11 cellular contexts compared by ENCODE assay signal in the genomic region with DNA sequence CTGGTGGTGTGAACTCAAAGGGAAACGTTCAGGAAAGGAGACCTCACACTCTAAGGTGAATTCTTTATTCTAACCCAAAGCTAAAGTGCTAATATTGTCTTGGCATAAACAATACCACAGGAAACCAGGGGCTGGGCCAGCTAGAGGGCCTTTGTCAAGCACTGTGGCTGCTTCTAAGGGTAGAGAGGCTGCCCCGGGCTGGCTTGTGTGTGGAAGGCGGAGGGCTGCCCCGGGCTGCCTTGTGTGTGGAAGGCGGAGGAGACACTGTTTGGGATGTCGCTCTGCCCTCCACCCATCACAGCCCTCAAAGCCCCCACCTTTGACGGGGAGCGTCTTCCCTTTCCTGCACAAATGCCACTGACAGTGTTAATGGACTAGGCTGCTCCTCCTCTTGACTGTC.
DNase-seq lines count a peak whose midpoint lies in the region; ATAC-seq and TF ChIP-seq lines count a peak whose summit lies in the region.
"Had no signal": no experiment of that assay in that cellular context is flagged by ENCODE, and none has a peak within 500 bp of the region (broad histone marks: within the 10 kb centered on the region; RNA-seq: fewer than 3 reads in every experiment).

No MANE protein-coding gene starts in this region.

- no peak overlapping the region for H2BK12ac ChIP-seq in H9 (ENCODE audit: insufficient read length, low read depth, low read length)

- H2BK15ac ChIP-seq in H9 (ENCODE audit: low read depth, low read length): no peak overlapping the region

- no peaks in the 10 kb centered on the region for H3K9me3 ChIP-seq in H9 (ENCODE audit: control insufficient read depth, low read depth, low read length)
- H3K9me3 ChIP-seq in esophagus (ENCODE audit: control insufficient read depth in 2 of 2, insufficient read depth in 1 of 2, low read depth in 1 of 2, low read length in 1 of 2): no peaks in the 10 kb centered on the region
- no peaks in the 10 kb centered on the region for H3K9me3 ChIP-seq in skeletal muscle tissue (ENCODE audit: control insufficient read depth in 3 of 3, low read length in 3 of 3)
- H3K9me3 ChIP-seq: HAP-1 had no signal

- no peak overlapping the region for H3K4me3 Mint-ChIP-seq in H9
- H3K4me3 Mint-ChIP-seq in activated CD4-positive, alpha-beta memory T cell treated with anti-CD3 and anti-CD28 coated beads, Interleukin-2, amount 10 ng/mL, durations not matched to agents 7 days and 5 days: no peak overlapping the region

- no peak overlapping the region for H4K8ac ChIP-seq in H9 (replicated peaks; ENCODE audit: insufficient read length, low read depth, low read length)

- no peak overlapping the region for H3K4ac ChIP-seq in H9 (ENCODE audit: low read depth, low read length)

- no peak overlapping the region for H3K4me2 ChIP-seq in H9 (ENCODE audit: insufficient read depth, insufficient read length, low read length)

- no peak overlapping the region for H3K23ac ChIP-seq in H9 (ENCODE audit: insufficient read length, low read depth, low read length)

- intact Hi-C loops in left colon (cut with DNase I, micrococcal nuclease): no loop called here

- H2BK120ac ChIP-seq in H9 (ENCODE audit: low read depth, low read length, poor library complexity, severe bottlenecking): no peak overlapping the region

- peaks cover 21% of the 10 kb centered on the region for H3K27me3 Mint-ChIP-seq in H9 (ENCODE audit: low read depth)
- no peaks in the 10 kb centered on the region for H3K27me3 Mint-ChIP-seq in activated CD4-positive, alpha-beta memory T cell treated with anti-CD3 and anti-CD28 coated beads, Interleukin-2, amount 10 ng/mL, durations not matched to agents 7 days and 5 days

- H2AFZ ChIP-seq in H9 (ENCODE audit: low read length): no peak overlapping the region

- H3K79me1 ChIP-seq in H9 (ENCODE audit: insufficient read depth, low read depth, low read length, poor library complexity, severe bottlenecking): no peaks in the 10 kb centered on the region

- WGBS in H9 (ENCODE audit: extremely low coverage, insufficient read length, low lambda C conversion rate): no CpG with 5 or more reads among the region's 8 CpGs
- WGBS in esophagus, 2 donors: 53 to 55% methylated on average over 8 of the region's 8 CpGs

- peaks cover 2 to 8% of the 10 kb centered on the region in 2 experiments; a peak in 4 of 5 replicates for H3K9me3 Mint-ChIP-seq in H9
- H3K9me3 Mint-ChIP-seq in activated CD4-positive, alpha-beta memory T cell treated with anti-CD3 and anti-CD28 coated beads, Interleukin-2, amount 10 ng/mL, durations not matched to agents 7 days and 5 days: no peaks in the 10 kb centered on the region

- H3K27me3 ChIP-seq in H9 (ENCODE audit: insufficient read depth, low read length) (no peaks in the 10 kb centered on the region), esophagus (ENCODE audit: control insufficient read depth in 1 of 2, insufficient read depth in 2 of 2, low read length in 2 of 2) (no peaks in the 10 kb centered on the region), skeletal muscle tissue (ENCODE audit: control insufficient read depth in 3 of 3, insufficient read depth in 3 of 3, low read length in 3 of 3) (no peaks in the 10 kb centered on the region)

- H3K23me2 ChIP-seq in H9 (ENCODE audit: insufficient read length, low read depth, low read length, poor library complexity, severe bottlenecking): no peaks in the 10 kb centered on the region

- no peaks in the 10 kb centered on the region for H4K20me1 ChIP-seq in H9 (ENCODE audit: control insufficient read depth, insufficient read depth, insufficient read length)

- no peak overlapping the region for H2BK5ac ChIP-seq in H9 (ENCODE audit: insufficient read length, low read length)

- TF ChIP-seq CTCF in H9 (conservative IDR thresholded peaks at IDR 0.05) (no peak), GM10266 (IDR thresholded peaks at IDR 0.05; ENCODE audit: control insufficient read depth, insufficient read depth, low read depth, missing control alignments) (no peak), foreskin fibroblast (IDR thresholded peaks at IDR 0.05; ENCODE audit: low read depth, low read length) (no peak)

- POLR2A ChIA-PET in activated CD4-positive, alpha-beta memory T cell treated with anti-CD3 and anti-CD28 coated beads, Interleukin-2, amount 10 ng/mL, durations not matched to agents 7 days and 5 days (lab: Charles Lee): interaction anchor here (0.8 to 1.1 kb wide), 5 partner anchors 14 to 300 kb away, joined by 3 to 4 read pairs (median 3); no protein-coding TSS in a partner anchor

- DNase-seq in H9 (no peak), GM10266 (ENCODE audit: extremely low spot score) (no peak), left colon (no peak), foreskin fibroblast (no peak)
- DNase-seq in activated CD4-positive, alpha-beta memory T cell treated with anti-CD3 and anti-CD28 coated beads, Interleukin-2, amount 10 ng/mL, durations not matched to agents 7 days and 5 days: no peak
- DNase-seq: DMS 273 treated with DMSO at 0.1 percent for 48 hours, NCI-H2029 had no signal

- ATAC-seq in left colon: no peak
- ATAC-seq in HG02885 (IDR thresholded peaks at IDR 0.05; ENCODE audit: poor library complexity, unreplicated experiment): no peak

- no peaks in the 10 kb centered on the region for H3K79me2 ChIP-seq in H9 (ENCODE audit: insufficient read depth, low read length)

- no peak overlapping the region for H2AK5ac ChIP-seq in H9 (ENCODE audit: insufficient read length, low read length)

- H3K36me3 Mint-ChIP-seq in H9 (ENCODE audit: insufficient read depth in 1 of 3, low read depth in 3 of 3): peaks cover 0 to 8% (median 3%) of the 10 kb centered on the region in 3 experiments; a peak in 5 of 7 replicates
- no peaks in the 10 kb centered on the region for H3K36me3 Mint-ChIP-seq in activated CD4-positive, alpha-beta memory T cell treated with anti-CD3 and anti-CD28 coated beads, Interleukin-2, amount 10 ng/mL, durations not matched to agents 7 days and 5 days (ENCODE audit: low read depth)

- CTCF ChIA-PET in activated CD4-positive, alpha-beta memory T cell treated with anti-CD3 and anti-CD28 coated beads, Interleukin-2, amount 10 ng/mL, durations not matched to agents 7 days and 5 days (lab: Charles Lee): no interaction called here

- no peak overlapping the region for H3K14ac ChIP-seq in H9 (ENCODE audit: insufficient read depth, low read length)

- H3T11ph ChIP-seq in H9 (ENCODE audit: low read length): no peak overlapping the region

- H3K36me3 ChIP-seq in esophagus (ENCODE audit: control insufficient read depth in 2 of 2, insufficient read depth in 2 of 2, low read length in 1 of 2) (no peaks in the 10 kb centered on the region), skeletal muscle tissue (ENCODE audit: control insufficient read depth in 3 of 3, insufficient read depth in 3 of 3, low read length in 3 of 3) (no peaks in the 10 kb centered on the region)
- H3K36me3 ChIP-seq: HAP-1 had no signal

- H3K27ac Mint-ChIP-seq in H9: peak overlapping the region in 2 of 3 experiments; percentile 33 to 34; a peak in 2 of 7 replicates
- H3K27ac Mint-ChIP-seq in activated CD4-positive, alpha-beta memory T cell treated with anti-CD3 and anti-CD28 coated beads, Interleukin-2, amount 10 ng/mL, durations not matched to agents 7 days and 5 days: peak overlapping the region; percentile 24

- H3K18ac ChIP-seq in H9 (ENCODE audit: insufficient read length, low read depth, low read length): no peak overlapping the region

- no peak overlapping the region for H2BK20ac ChIP-seq in H9 (ENCODE audit: low read depth, low read length, poor library complexity, severe bottlenecking)

- H4K91ac ChIP-seq in H9 (ENCODE audit: insufficient read length, low read depth, low read length): no peak overlapping the region

- H3K4me1 Mint-ChIP-seq in H9: peaks cover 34 to 41% of the 10 kb centered on the region in 2 experiments
- H3K4me1 Mint-ChIP-seq in activated CD4-positive, alpha-beta memory T cell treated with anti-CD3 and anti-CD28 coated beads, Interleukin-2, amount 10 ng/mL, durations not matched to agents 7 days and 5 days: peaks cover 19% of the 10 kb centered on the region

- H4K5ac ChIP-seq in H9 (ENCODE audit: insufficient read length, low read depth, low read length): no peak overlapping the region

- H3K9ac ChIP-seq in H9 (ENCODE audit: extremely low read depth, insufficient read length, low read length) (no peak overlapping the region), skeletal muscle tissue (ENCODE audit: low read depth in 1 of 3, low read length in 3 of 3) (no peak overlapping the region)

- peaks cover 9% of the 10 kb centered on the region; the same call in 1 of the 2 replicates for H3K4me1 ChIP-seq in H9 (ENCODE audit: insufficient read depth, low read length)
- peaks cover 0 to 2% of the 10 kb centered on the region in 2 donors for H3K4me1 ChIP-seq in esophagus (ENCODE audit: control insufficient read depth in 2 of 2, insufficient read depth in 2 of 2, low read length in 1 of 2)
- H3K4me1 ChIP-seq in skeletal muscle tissue (ENCODE audit: control insufficient read depth in 3 of 3, insufficient read depth in 3 of 3, low read length in 3 of 3): peaks cover 39 to 47% (median 39%) of the 10 kb centered on the region in 3 donors

- H3K4me3 ChIP-seq in esophagus (ENCODE audit: low read depth in 1 of 2, low read length in 2 of 2) (no peak overlapping the region), skeletal muscle tissue (ENCODE audit: low read length in 3 of 3) (no peak overlapping the region), foreskin fibroblast (ENCODE audit: low read depth in 1 of 2, low read length in 2 of 2) (no peak overlapping the region)
- H3K4me3 ChIP-seq: HAP-1 had no signal

- H3K27ac ChIP-seq in H9 (ENCODE audit: insufficient read length, low read depth, low read length) (no peak overlapping the region), esophagus (ENCODE audit: low read depth in 2 of 2, low read length in 1 of 2) (peak overlapping the region; percentile 42 to 47), skeletal muscle tissue (ENCODE audit: low read depth, low read length) (peak overlapping the region; percentile 26)

- no peak overlapping the region for H3K56ac ChIP-seq in H9 (ENCODE audit: insufficient read length, low read depth, low read length)
